ENCODE assay signal across 8 cellular contexts in the genomic region with DNA sequence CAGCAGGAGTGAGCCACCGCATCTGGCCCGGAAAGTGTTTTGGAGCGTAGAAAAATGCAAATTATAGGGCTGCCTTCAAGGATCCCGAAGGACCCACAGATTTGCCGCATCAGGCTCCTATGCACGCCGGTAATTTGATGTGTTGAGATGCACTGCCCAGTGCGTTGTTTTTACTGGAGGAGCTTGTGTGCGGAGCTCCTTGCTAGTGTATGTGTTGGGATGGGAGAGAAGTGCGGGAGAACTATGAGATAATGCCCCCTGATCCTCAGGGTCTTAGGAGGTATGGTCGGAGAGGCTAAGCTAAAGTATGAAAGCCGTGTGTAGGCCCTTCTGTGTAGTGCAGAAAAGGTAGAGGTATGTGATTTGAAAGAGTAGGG. TPM values are rescaled to one million over a fixed set of nuclear protein-coding genes. Genes with fewer than 3 reads are reported as not detected.
A peak's percentile ranks its signal among the peaks of the same experiment; 100 is the strongest.
DNase-seq lines count a peak whose midpoint lies in the region; ATAC-seq, FAIRE-seq and TF ChIP-seq lines count a peak whose summit lies in the region.

No MANE protein-coding gene starts in this region.

- peaks cover 8% of the 10 kb centered on the region for H3K23me2 ChIP-seq in H1 (ENCODE audit: low read depth, low read length)

- TF ChIP-seq POLR2A in H1 (IDR thresholded peaks at IDR 0.05; ENCODE audit: control extremely low read depth in 1 of 2, low read depth in 2 of 2, low read length in 2 of 2) = no peak

- H3K36me3 Mint-ChIP-seq in T-cell (no peaks in the 10 kb centered on the region), neural crest cell (ENCODE audit: low read depth) (no peaks in the 10 kb centered on the region)

- H3K27me3 Mint-ChIP-seq in T-cell = no peaks in the 10 kb centered on the region
- H3K27me3 Mint-ChIP-seq in neural crest cell (ENCODE audit: low read depth) = no peaks in the 10 kb centered on the region

- no peak overlapping the region for H3K14ac ChIP-seq in H1 (ENCODE audit: insufficient read length)

- no peak overlapping the region; the same call in 1 of the 2 replicates for H3K27ac ChIP-seq in H1 (ENCODE audit: low read depth, low read length)

- peak overlapping the region in 3 of 4 experiments; percentile 52 to 96 (median 63); a peak in 6 of 7 replicates for H3K9ac ChIP-seq in H1 (replicated peaks in 1 of 4; ENCODE audit: extremely low read depth in 1 of 4, low read depth in 3 of 4, low read length in 3 of 4)

- H2AFZ ChIP-seq in H1 (ENCODE audit: low read length) = peak overlapping the region; percentile 68

- no peak for TF ChIP-seq RAD21 in H1 (IDR thresholded peaks at IDR 0.05 in 1 of 2, conservative IDR thresholded peaks at IDR 0.05 in 1 of 2; ENCODE audit: low read depth in 2 of 2, low read length in 2 of 2)

- peak overlapping the region; percentile 99 to 100 for H3K27ac Mint-ChIP-seq in T-cell
- H3K27ac Mint-ChIP-seq in neural crest cell (ENCODE audit: unreplicated experiment) = peak overlapping the region; percentile 98

- H2BK15ac ChIP-seq in H1 (ENCODE audit: low read length) = no peak overlapping the region

- no peak overlapping the region for H4K5ac ChIP-seq in H1 (ENCODE audit: insufficient read length, low read depth, low read length)

- WGBS in H1 (ENCODE audit: extremely low coverage in 1 of 2, insufficient coverage in 1 of 2, insufficient read length in 1 of 2, insufficient replicate concordance in 2 of 2, low coverage in 1 of 2, low lambda C conversion rate in 2 of 2, missing lambda C conversion rate in 1 of 2), 2 experiments = 5% methylated on average over 12 of the region's 12 CpGs; no CpG with 5 or more reads in 1 of the 2 experiments

- H2BK20ac ChIP-seq in H1 (ENCODE audit: low read length) = no peak overlapping the region

- 0 out of 2 replicates have a peak overlapping the region, but pooled peaks have one; percentile 66 for H2BK5ac ChIP-seq in H1 (ENCODE audit: low read depth, low read length)

- H3K36me3 ChIP-seq in H1 (ENCODE audit: control insufficient read depth in 2 of 4, insufficient read depth in 4 of 4, low read length in 3 of 4) = no peaks in the 10 kb centered on the region

- peaks cover 0 to 5% (median 2%) of the 10 kb centered on the region in 4 experiments; a peak in 3 of 7 replicates for H3K4me1 ChIP-seq in H1 (replicated peaks in 1 of 4; ENCODE audit: control insufficient read depth in 3 of 4, insufficient read depth in 4 of 4, low read length in 3 of 4)

- peak overlapping the region; percentile 70 to 98 for H3K4me2 ChIP-seq in H1 (ENCODE audit: insufficient read depth in 1 of 2, low read depth in 2 of 2, low read length in 2 of 2)

- H4K20me1 ChIP-seq in H1 (replicated peaks in 1 of 2; ENCODE audit: control insufficient read depth in 1 of 2, insufficient read depth in 2 of 2, low read length in 2 of 2) = peaks cover 0 to 3% of the 10 kb centered on the region in 2 experiments

- peaks cover 63 to 79% (median 67%) of the 10 kb centered on the region in 3 donors for H3K4me1 Mint-ChIP-seq in T-cell
- peaks cover 32% of the 10 kb centered on the region for H3K4me1 Mint-ChIP-seq in neural crest cell

- FAIRE-seq in H1 (lab: Jason Lieb, UNC) = no peak

- H2BK12ac ChIP-seq in H1 (ENCODE audit: low read depth, low read length) = no peak overlapping the region

- intact Hi-C loops in sciatic nerve (cut with DNase I) = no loop called here

- peaks cover 8 to 42% of the 10 kb centered on the region in 2 experiments for H3K79me2 ChIP-seq in H1 (ENCODE audit: control insufficient read depth in 1 of 2, insufficient read depth in 2 of 2, low read length in 2 of 2)

- TF ChIP-seq EP300 in H1 (IDR thresholded peaks at IDR 0.05; ENCODE audit: borderline replicate concordance in 1 of 2, low read depth in 2 of 2, low read length in 2 of 2) = no peak

- no peaks in the 10 kb centered on the region for H3K9me3 ChIP-seq in H1 (ENCODE audit: insufficient read depth in 2 of 2, low read depth in 1 of 2, low read length in 1 of 2)

- H3K9me3 Mint-ChIP-seq in T-cell = no peaks in the 10 kb centered on the region
- no peaks in the 10 kb centered on the region for H3K9me3 Mint-ChIP-seq in neural crest cell

- H2AK5ac ChIP-seq in H1 (ENCODE audit: low read depth, low read length) = peak overlapping the region; percentile 29; the same call in 1 of the 2 replicates

- no peak overlapping the region for H3K23ac ChIP-seq in H1 (ENCODE audit: insufficient read length)

- H4K8ac ChIP-seq in H1 (ENCODE audit: extremely low read depth, insufficient read depth, low read length) = no peak overlapping the region; the same call in 1 of the 2 replicates

- POLR2A ChIA-PET in T-cell (lab: Charles Lee) (interaction anchor here (0.7 to 2.9 kb wide), 5 partner anchors 9 to 119 kb away, joined by 4 to 30 read pairs (median 8); a partner anchor contains a TSS), H1 (lab: Charles Lee; ENCODE audit: partially characterized antibody) (interaction anchor here (0.8 to 4.7 kb wide), 13 partner anchors 10 to 119 kb away, joined by 3 to 42 read pairs (median 6); a partner anchor contains a TSS)

- peak; percentile 26 for DNase-seq in AG08396 (ENCODE audit: low spot score)
- DNase-seq in T-cell = peak in 9 of 34 experiments; percentile 0 to 14 (median 2)
- DNase-seq in H1 (ENCODE audit: low read depth in 1 of 2, low spot score in 2 of 2) = no peak
- DNase-seq in neural crest cell (ENCODE audit: low read depth, low spot score) = no peak
- no peak for DNase-seq in medulla oblongata (ENCODE audit: extremely low spot score)
- DNase-seq in sciatic nerve (ENCODE audit: low spot score) = no peak
- no peak for DNase-seq in SKM-1 (lab: John Stamatoyannopoulos, UW; ENCODE audit: unreplicated experiment)

- peak overlapping the region; percentile 9; the same call in 1 of the 2 replicates for H3K18ac ChIP-seq in H1 (ENCODE audit: extremely low read depth, low read length)

- no peaks in the 10 kb centered on the region for H3K27me3 ChIP-seq in H1 (replicated peaks in 1 of 4; ENCODE audit: control insufficient read depth in 3 of 4, extremely low read depth in 1 of 4, insufficient read depth in 3 of 4, low read length in 3 of 4)

- no peak overlapping the region for H3K4ac ChIP-seq in H1 (replicated peaks; ENCODE audit: insufficient read length, low read depth, low read length)

- TF ChIP-seq CTCF in H1 (IDR thresholded peaks at IDR 0.05; ENCODE audit: control extremely low read depth in 1 of 3, insufficient read depth in 1 of 3, low read depth in 1 of 3, low read length in 3 of 3) (no peak), neural crest cell (conservative IDR thresholded peaks at IDR 0.05) (no peak)

- H3K79me1 ChIP-seq in H1 (ENCODE audit: low read depth, low read length) = 0 out of 2 replicates have a peak, but pooled peaks cover 5% of the 10 kb centered on the region

- peak overlapping the region; percentile 95 to 97 (median 96) for H3K4me3 Mint-ChIP-seq in T-cell
- peak overlapping the region; percentile 96 for H3K4me3 Mint-ChIP-seq in neural crest cell

- H4K91ac ChIP-seq in H1 (replicated peaks; ENCODE audit: insufficient read length, low read length) = no peak overlapping the region

- CTCF ChIA-PET in T-cell (lab: Charles Lee) (interaction anchor here in 1 of 2 donors (2.2 to 2.7 kb wide), 2 partner anchors 49 to 120 kb away, joined by 23 to 24 read pairs; a partner anchor contains a TSS), H1 (lab: Charles Lee; ENCODE audit: partially characterized antibody) (interaction anchor here (0.9 to 2.7 kb wide), 5 partner anchors 10 to 36 kb away, joined by 3 to 7 read pairs (median 4); no protein-coding TSS in a partner anchor)

- H2BK120ac ChIP-seq in H1 (replicated peaks; ENCODE audit: low read depth, low read length) = no peak overlapping the region

- H3K4me3 ChIP-seq in H1 (ENCODE audit: extremely low read depth in 1 of 4, insufficient read depth in 2 of 4, low read depth in 3 of 4, low read length in 4 of 4) = peak overlapping the region; percentile 77 to 91 (median 82)

- no peak overlapping the region for H3K56ac ChIP-seq in H1 (replicated peaks; ENCODE audit: insufficient read length, low read depth, low read length)

- ATAC-seq in GM18867 (IDR thresholded peaks at IDR 0.05; ENCODE audit: unreplicated experiment) (peak; percentile 19), T-cell (replicated peaks in 1 of 4) (no peak), sciatic nerve (no peak)

RNA-seq across cellular contexts. Expression of a gene that starts 1.3 kb away (rescaled TPM):
- total RNA-seq in T-cell (10 to 100 TPM; 57.8 to 72.8 (median 65.1) TPM), neural crest cell (85.7 and 95.8 TPM in 2 replicates), sciatic nerve (72.7 TPM)
- 44.3 and 53.9 TPM in 2 replicates for total RNA-seq in H1 (2021; fragmentation: NEBNext Ultra II Directional; extraction: Animal tissue kit (Norgen Biotek cat#: 25700))
- 7.3 and 9.2 TPM in 2 replicates for polyA plus RNA-seq in H1 (2011; rRNA removed)
- 8.6 TPM for polyA plus RNA-seq in H1 (2011; cell fraction: cytosol; rRNA removed)
- polyA plus RNA-seq in H1 (2011; cell fraction: nucleus; rRNA removed) = 24.5 TPM
- polyA plus RNA-seq in H1 (2012, experiment 1 of 2) = 21.2 to 29.0 TPM (median 25.5 TPM) in 4 replicates
- polyA plus RNA-seq in H1 (2012, experiment 2 of 2) = 1.3 TPM
- 15.6 TPM for polyA plus RNA-seq in H1 (2013, experiment 1 of 2)
- polyA plus RNA-seq in H1 (2013, experiment 2 of 2) = 14.2 TPM
- polyA minus RNA-seq in H1 (2011; rRNA and poly(A)+ RNA removed) = 47.6 and 48.5 TPM in 2 replicates
- 27.3 TPM for polyA minus RNA-seq in H1 (2011; cell fraction: cytosol; rRNA and poly(A)+ RNA removed)
- 147 TPM for polyA minus RNA-seq in H1 (2011; cell fraction: nucleus; rRNA and poly(A)+ RNA removed)
